Comparison of ENCODE assay signal across 1 cellular context in genomic region chr19:35904312-35905068, GRCh38.
TF ChIP-seq lines count a peak whose summit lies in the region.

No MANE protein-coding gene starts in this region.

TF ChIP-seq in HEK293, 187 proteins besides CTCF, POLR2A, EP300 and RAD21 (continued from another document):
- TF ChIP-seq KLF1 (tag by site-specific recombination; IDR thresholded peaks at IDR 0.05) (no peak), REPIN1 (tag by site-specific recombination; IDR thresholded peaks at IDR 0.05; ENCODE audit: low read depth) (no peak), ZNF223 (tag by site-specific recombination; IDR thresholded peaks at IDR 0.05) (no peak), ZNF830 (tag by site-specific recombination; IDR thresholded peaks at IDR 0.05; ENCODE audit: low read depth) (no peak), ZNF843 (tag by site-specific recombination; IDR thresholded peaks at IDR 0.05) (no peak), ZNF10 (tag by site-specific recombination; IDR thresholded peaks at IDR 0.05) (0 out of 2 replicates have a peak, but pooled peaks have one; percentile 40), ZNF121 (tag by site-specific recombination; IDR thresholded peaks at IDR 0.05) (0 out of 2 replicates have a peak, but pooled peaks have one; percentile 7), SP7 (tag by site-specific recombination; IDR thresholded peaks at IDR 0.05) (no peak), ZBTB8A (tag by site-specific recombination; IDR thresholded peaks at IDR 0.05) (no peak), ZNF19 (tag by site-specific recombination; IDR thresholded peaks at IDR 0.05; ENCODE audit: low read depth) (no peak), ZNF555 (tag by site-specific recombination; conservative IDR thresholded peaks at IDR 0.05) (no peak), ZBTB1 (tag by site-specific recombination; IDR thresholded peaks at IDR 0.05) (no peak), ZNF560 (tag by site-specific recombination; IDR thresholded peaks at IDR 0.05; ENCODE audit: borderline replicate concordance) (no peak), ZBTB11 (tag by site-specific recombination; conservative IDR thresholded peaks at IDR 0.05; ENCODE audit: low read depth) (no peak), PRDM1 (tag by site-specific recombination; IDR thresholded peaks at IDR 0.05) (no peak), TRIM28 (IDR thresholded peaks at IDR 0.05; ENCODE audit: borderline replicate concordance, low read length) (no peak), KLF8 (tag by site-specific recombination; IDR thresholded peaks at IDR 0.05) (no peak), YY2 (tag by site-specific recombination; IDR thresholded peaks at IDR 0.05) (no peak)
